ENCODE assay signal across 14 cellular contexts in the genomic region with DNA sequence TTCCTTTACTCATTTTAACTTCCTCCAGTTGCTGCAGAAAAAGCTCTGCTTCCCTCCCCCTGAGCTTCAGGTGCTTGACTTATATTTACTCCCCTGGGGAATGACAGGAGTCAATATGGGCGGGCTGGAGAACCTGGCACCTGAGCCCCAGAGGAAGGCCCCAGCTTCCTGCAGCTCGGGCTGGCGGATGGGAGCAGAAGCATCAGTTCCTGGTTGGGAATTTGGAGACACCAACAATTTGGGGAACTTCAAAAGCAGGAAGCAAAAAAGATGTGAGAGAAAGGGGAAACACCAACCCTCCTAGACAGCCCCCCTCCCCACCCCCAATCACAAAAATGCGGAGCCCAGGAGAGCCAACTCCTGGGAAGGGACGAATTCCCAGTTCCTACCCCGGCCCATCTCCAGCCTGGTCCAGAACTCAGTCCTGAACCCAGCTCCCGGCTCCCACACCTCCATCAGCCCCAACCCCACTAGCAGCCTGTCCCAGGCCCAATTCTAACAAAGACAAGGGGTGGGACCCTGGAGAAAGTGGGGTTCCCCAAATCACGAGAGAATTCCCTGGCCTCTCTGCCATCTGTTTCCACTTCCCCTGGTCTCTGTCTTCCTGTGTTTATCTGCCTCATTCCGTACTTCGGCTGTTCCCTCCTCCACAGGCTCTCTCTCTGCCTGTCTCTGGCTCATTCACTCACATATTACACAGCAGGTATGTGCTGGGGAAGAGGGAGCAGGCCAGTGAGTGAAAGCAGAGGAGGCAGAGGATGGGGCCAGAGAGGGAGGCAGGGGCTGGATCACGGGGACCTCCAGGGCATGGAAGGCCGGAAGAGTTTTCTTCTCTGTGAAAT. TPM values are rescaled to one million over a fixed set of nuclear protein-coding genes. Genes with fewer than 3 reads are reported as not detected.
DNase-seq lines count a peak whose midpoint lies in the region; ATAC-seq and TF ChIP-seq lines count a peak whose summit lies in the region.
"Had no signal": no experiment of that assay in that cellular context is flagged by ENCODE, and none has a peak within 500 bp of the region (broad histone marks: within the 10 kb centered on the region; RNA-seq: fewer than 3 reads in every experiment).

No MANE protein-coding gene starts in this region.

- no TSS peak for BruUV-seq in Caco-2 (replicated peaks; lab: Mats Ljungman, UMichigan)

- no peaks in the 10 kb centered on the region for H3K27me3 Mint-ChIP-seq in Caco-2 (ENCODE audit: insufficient read depth, unreplicated experiment)

- 34 to 35% methylated on average over 6 to 12 of the region's 12 CpGs for WGBS in gastroesophageal sphincter (ENCODE audit: low coverage in 1 of 2), 2 donors

- H3K36me3 Mint-ChIP-seq in Caco-2 (ENCODE audit: insufficient read depth, unreplicated experiment) = no peaks in the 10 kb centered on the region

- TF ChIP-seq CTCF in Caco-2 (IDR thresholded peaks at IDR 0.05; ENCODE audit: insufficient read depth in 1 of 2, low read depth in 1 of 2, low read length in 1 of 2, severe bottlenecking in 1 of 2, unreplicated experiment in 1 of 2) (no peak), gastroesophageal sphincter (IDR thresholded peaks at IDR 0.05) (no peak)

- no peaks in the 10 kb centered on the region for H3K27me3 ChIP-seq in Caco-2 (replicated peaks; ENCODE audit: control insufficient read depth, insufficient read depth, low read length)
- H3K27me3 ChIP-seq in gastroesophageal sphincter = peaks cover 76% of the 10 kb centered on the region

- no peak for TF ChIP-seq EP300 in gastroesophageal sphincter (IDR thresholded peaks at IDR 0.05)

- H3K27ac Mint-ChIP-seq in Caco-2 (ENCODE audit: unreplicated experiment) = peak overlapping the region; percentile 22

- no peaks in the 10 kb centered on the region for H3K36me3 ChIP-seq in Caco-2 (ENCODE audit: control insufficient read depth, insufficient read depth, low read length)
- H3K36me3 ChIP-seq in gastroesophageal sphincter = no peaks in the 10 kb centered on the region

- ATAC-seq in gastroesophageal sphincter (peak; percentile 43), HG03520 (IDR thresholded peaks at IDR 0.05; ENCODE audit: unreplicated experiment) (no peak)

- peaks cover 6% of the 10 kb centered on the region for H3K4me1 Mint-ChIP-seq in Caco-2 (ENCODE audit: low read depth, unreplicated experiment)

- H3K4me1 ChIP-seq in Caco-2 (no peaks in the 10 kb centered on the region), gastroesophageal sphincter (peaks cover 0 to 3% (median 0%) of the 10 kb centered on the region in 3 donors)

- POLR2A ChIA-PET in Caco-2 (lab: Charles Lee) = no interaction called here

- H3K27ac ChIP-seq in gastroesophageal sphincter = peak overlapping the region in 3 of 4 donors; percentile 11 to 42 (median 26)

- DNase-seq in Caco-2 (no peak), MV-4-11 (lab: John Stamatoyannopoulos, UW) (peak; percentile 40), pons (ENCODE audit: low spot score) (peak; percentile 39), NCI-H2029 treated with DMSO at 0.1 percent for 48 hours (lab: John Stamatoyannopoulos, UW) (no peak), hepatic stellate cell (ENCODE audit: low spot score) (no peak), NK-92 (lab: John Stamatoyannopoulos, UW; ENCODE audit: unreplicated experiment) (no peak)
- DNase-seq: DND-41, GOT3, midbrain, NCI-H1417 treated with DMSO at 0.1 percent for 48 hours, SHP77 treated with DMSO at 0.1 percent for 48 hours had no signal

- H3K9me3 Mint-ChIP-seq in Caco-2 (ENCODE audit: unreplicated experiment) = no peaks in the 10 kb centered on the region

- CTCF ChIA-PET in Caco-2 (lab: Charles Lee) = no interaction called here

- no peak overlapping the region for H3K4me3 Mint-ChIP-seq in Caco-2 (ENCODE audit: unreplicated experiment)

- no peak overlapping the region for H3K4me3 ChIP-seq in Caco-2 (ENCODE audit: low read depth, low read length)
- H3K4me3 ChIP-seq in gastroesophageal sphincter = peak overlapping the region in 1 of 2 donors; percentile 23

- peak in 1 of 2 donors; percentile 31 for TF ChIP-seq POLR2A in gastroesophageal sphincter (IDR thresholded peaks at IDR 0.05)

- intact Hi-C loops in Caco-2 (cut with micrococcal nuclease; ENCODE audit: unreplicated experiment) = no loop called here

- no peaks in the 10 kb centered on the region for H3K9me3 ChIP-seq in Caco-2
- no peaks in the 10 kb centered on the region for H3K9me3 ChIP-seq in gastroesophageal sphincter

RNA-seq across cellular contexts. Expression of a gene that starts 16.2 kb away (rescaled TPM):
- total RNA-seq in Caco-2 (2022) (12.8 and 14.3 TPM in 2 replicates), gastroesophageal sphincter (1 to 10 TPM in 1 of 4 donors, under 1 TPM in 1, not detected in 2; 0.79 to 1.3 TPM)
- total RNA-seq: fibroblast of lung had no signal

RNA-seq across cellular contexts. Expression of a gene that starts 48.3 kb away (rescaled TPM):
- total RNA-seq in Caco-2 (2022) (8.3 and 9.2 TPM in 2 replicates), gastroesophageal sphincter (1 to 10 TPM in 1 of 4 donors, under 1 TPM in 1, not detected in 2; 0.54 to 1.2 TPM)

RNA-seq across cellular contexts. Expression of a gene that starts 50.8 kb away (rescaled TPM):
- total RNA-seq in Caco-2 (2022) = not detected in 2 replicates
- 10 to 100 TPM in 2 of 4 donors, 1 to 10 TPM in 2; 3.8 to 25.6 (median 11.3) TPM for total RNA-seq in gastroesophageal sphincter
- total RNA-seq: fibroblast of lung had no signal

Comparison
In these comparisons a context has a peak if more than half of its experiments do, and no peak if none do; other contexts are left out.
1. DNase-seq: peak in MV-4-11 (single experiment) and pons (single experiment); none in Caco-2 (0 of 2), NCI-H2029 treated with DMSO at 0.1 percent for 48 hours (single experiment), hepatic stellate cell (single experiment) and NK-92 (single experiment).